ENCODE assay signal across 7 cellular contexts in the genomic region with DNA sequence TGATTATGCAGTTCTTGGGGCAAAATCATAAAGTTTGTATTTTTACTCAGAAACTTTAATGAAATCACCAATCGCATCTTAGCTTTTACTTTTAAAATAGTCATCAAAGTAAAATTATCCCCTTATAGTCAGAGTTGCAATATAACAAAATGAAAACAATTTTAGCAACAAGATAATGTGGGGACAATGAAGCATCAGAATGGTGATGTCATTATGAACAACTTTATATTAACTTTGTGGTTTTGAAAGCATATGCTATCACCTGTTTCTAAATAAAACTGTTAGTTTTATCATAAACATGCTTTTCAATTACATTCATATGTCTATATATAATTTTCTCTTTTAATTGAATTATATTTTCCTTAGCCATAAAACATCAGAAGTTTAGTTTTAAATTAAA.
"Had no signal": no experiment of that assay in that cellular context is flagged by ENCODE, and none has a peak within 500 bp of the region (broad histone marks: within the 10 kb centered on the region; RNA-seq: fewer than 3 reads in every experiment).

No MANE protein-coding gene starts in this region.

- H3K4me3 ChIP-seq: GM23248, HAP-1, K562 had no signal

- H3K9me3 ChIP-seq: HAP-1 had no signal

- H3K4me1 ChIP-seq: HAP-1 had no signal

- H3K27ac ChIP-seq: GM23248 had no signal

- H3K9ac ChIP-seq: GM23248 had no signal

- FAIRE-seq: K562 had no signal

- DNase-seq: GM23248, GOT3, H7, IMR-90, KG1 had no signal

- H3K36me3 ChIP-seq: HAP-1 had no signal
